Comparison of ENCODE assay signal across 8 cellular contexts in genomic region chr11:57567512-57568329, GRCh38. TPM values are rescaled to one million over a fixed set of nuclear protein-coding genes. Genes with fewer than 3 reads are reported as not detected.
DNase-seq lines count a peak whose midpoint lies in the region; ATAC-seq and TF ChIP-seq lines count a peak whose summit lies in the region.

TSS of gene UBE2L6 (minus strand) at chr11:57567672. CDS start at chr11:57567611, 61 bp downstream.

- H3K4me1 ChIP-seq in testis = peaks cover 22% of the 10 kb centered on the region

- ATAC-seq in GM19397 (IDR thresholded peaks at IDR 0.05; ENCODE audit: unreplicated experiment) = peak; percentile 65
- ATAC-seq in HG03558 (IDR thresholded peaks at IDR 0.05; ENCODE audit: extremely low read depth, unreplicated experiment) = peak; percentile 16

- H3K27ac ChIP-seq in testis = peak within 1 kb of the TSS; percentile 79 to 90

- peak within 1 kb of the TSS; percentile 65 to 85 for H3K4me3 ChIP-seq in testis

- peak; percentile 46 for DNase-seq in COR-L47 (lab: John Stamatoyannopoulos, UW)
- DNase-seq in activated naive CD4-positive, alpha-beta T cell treated with Interleukin-2 at 50 U/mL for 16 hours = peak; percentile 90
- DNase-seq in globus pallidus (ENCODE audit: low spot score) = peak; percentile 60
- peak; percentile 71 for DNase-seq in occipital lobe (lab: John Stamatoyannopoulos, UW)
- DNase-seq in testis = peak; percentile 84

- no peaks in the 10 kb centered on the region for H3K36me3 ChIP-seq in testis (ENCODE audit: low read depth, missing control alignments)

- 0% methylated on average over 11 to 61 of the region's 92 CpGs for WGBS in testis, 2 donors

- peak in 1 of 3 experiments; percentile 86 for TF ChIP-seq CTCF in testis (IDR thresholded peaks at IDR 0.05)

- peak; percentile 76 for TF ChIP-seq POLR2A in Raji (IDR thresholded peaks at IDR 0.05; ENCODE audit: insufficient read depth, low read depth, low read length)
- no peak for TF ChIP-seq POLR2A in testis (IDR thresholded peaks at IDR 0.05)

- no peaks in the 10 kb centered on the region for H3K9me3 ChIP-seq in testis

- intact Hi-C loops in testis (cut with DNase I; ENCODE audit: low total_unique reads) = loop anchor here (5.0 kb wide), 1 partner anchor 70 kb away; no protein-coding TSS in a partner anchor

- H3K27me3 ChIP-seq in testis = no peaks in the 10 kb centered on the region

RNA-seq across cellular contexts. Expression of gene UBE2L6, which starts in this region (rescaled TPM):
- total RNA-seq in occipital lobe (46.6 TPM), testis (10 to 100 TPM; 13.3 to 19.8 TPM)
- 43.6 TPM for polyA plus RNA-seq in testis (ENCODE audit: insufficient read depth, low read depth, low replicate concordance)

Comparison
In these comparisons a context has a peak if more than half of its experiments do, and no peak if none do; other contexts are left out.
1. Peak in every context shown above with its lines: DNase-seq, ATAC-seq, H3K4me3 ChIP-seq and H3K27ac ChIP-seq.